In the genomic region with DNA sequence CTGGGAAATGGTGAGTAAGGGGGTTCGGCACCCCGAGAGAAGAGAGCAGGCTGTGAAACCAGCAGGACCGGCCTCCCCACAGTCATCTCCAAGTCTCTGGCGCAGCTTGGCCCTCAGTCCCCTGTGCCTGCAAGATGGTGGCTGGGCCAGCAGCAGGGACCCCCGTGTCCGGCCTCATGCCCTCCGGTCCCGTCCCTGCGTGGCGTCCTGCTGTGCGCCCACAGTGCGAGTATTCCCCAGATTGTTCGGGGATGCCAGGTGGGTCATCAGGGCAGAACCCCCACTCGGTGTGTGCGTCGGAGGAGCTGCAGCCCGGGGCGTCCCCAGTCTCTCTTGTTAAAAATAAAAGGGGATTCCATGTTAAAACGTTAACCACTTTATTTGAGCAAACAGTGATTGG, we compare ENCODE assay signal across 29 cellular contexts.
"Had no signal": no experiment of that assay in that cellular context is flagged by ENCODE, and none has a peak within 500 bp of the region (broad histone marks: within the 10 kb centered on the region; RNA-seq: fewer than 3 reads in every experiment).

No MANE protein-coding gene starts in this region.

- H3K4me1 ChIP-seq: breast epithelium, colonic mucosa, esophagus squamous epithelium, gastroesophageal sphincter had no signal

- H3K36me3 ChIP-seq: breast epithelium, cardiac muscle cell, colonic mucosa, esophagus squamous epithelium, gastroesophageal sphincter had no signal

- H3K27me3 ChIP-seq: breast epithelium, cardiac muscle cell, colonic mucosa, esophagus squamous epithelium, gastroesophageal sphincter had no signal

- ATAC-seq: activated naive CD4-positive, alpha-beta T cell treated with anti-CD3 and anti-CD28 coated beads, Interleukin-2, amount 50 U/mL, for 72 hours; activated T-cell treated with anti-CD3 and anti-CD28 coated beads, Interleukin-2, amount 50 U/mL, for 72 hours; gastroesophageal sphincter; WTC11 had no signal

- H3K27ac ChIP-seq: breast epithelium, cardiac muscle cell, colonic mucosa, epithelial cell of prostate, esophagus squamous epithelium, gastroesophageal sphincter, VCaP had no signal

- DNase-seq: activated CD4-positive, alpha-beta memory T cell treated with anti-CD3 and anti-CD28 coated beads, Interleukin-2, amount 10 ng/mL, durations not matched to agents 7 days and 5 days; activated CD4-positive, alpha-beta T cell treated with anti-CD3 and anti-CD28 coated beads for 1 hour; activated CD4-positive, alpha-beta T cell treated with anti-CD3 and anti-CD28 coated beads for 4 hours; activated CD4-positive, alpha-beta T cell treated with anti-CD3 and anti-CD28 coated beads, Interleukin-2, amount 10 ng/mL, durations not matched to agents 7 days and 5 days; activated CD4-positive, alpha-beta T cell treated with anti-CD3 and anti-CD28 coated beads, Interleukin-2, amount 50 U/mL, for 4 hours; activated CD8-positive, alpha-beta memory T cell treated with anti-CD3 and anti-CD28 coated beads, Interleukin-2, amount 50 U/mL, for 48 hours; activated gamma-delta T cell; activated naive CD4-positive, alpha-beta T cell; activated naive CD4-positive, alpha-beta T cell treated with anti-CD3 and anti-CD28 coated beads, Interleukin-2, amount 10 ng/mL, durations not matched to agents 7 days and 5 days; activated naive CD8-positive, alpha-beta T cell treated with anti-CD3 and anti-CD28 coated beads, Interleukin-2, amount 10 ng/mL, durations not matched to agents 7 days and 5 days; activated T-cell treated with anti-CD3 and anti-CD28 coated beads for 4 hours; activated T-cell treated with anti-CD3 and anti-CD28 coated beads, Interleukin-2, amount 50 U/mL, for 24 hours; activated T-cell treated with anti-CD3 and anti-CD28 coated beads, Interleukin-2, amount 50 U/mL, for 72 hours; amniotic stem cell; anterior cingulate cortex; central memory CD4-positive, alpha-beta T cell; cerebellar nuclear complex; colonic mucosa; effector CD8-positive, alpha-beta T cell; esophagus squamous epithelium; foreskin melanocyte; T-helper 2 cell had no signal

- H3K4me3 ChIP-seq: breast epithelium, cardiac muscle cell, colonic mucosa, esophagus squamous epithelium, gastroesophageal sphincter had no signal

- H3K9me3 ChIP-seq: colonic mucosa had no signal
